In the genomic region with DNA sequence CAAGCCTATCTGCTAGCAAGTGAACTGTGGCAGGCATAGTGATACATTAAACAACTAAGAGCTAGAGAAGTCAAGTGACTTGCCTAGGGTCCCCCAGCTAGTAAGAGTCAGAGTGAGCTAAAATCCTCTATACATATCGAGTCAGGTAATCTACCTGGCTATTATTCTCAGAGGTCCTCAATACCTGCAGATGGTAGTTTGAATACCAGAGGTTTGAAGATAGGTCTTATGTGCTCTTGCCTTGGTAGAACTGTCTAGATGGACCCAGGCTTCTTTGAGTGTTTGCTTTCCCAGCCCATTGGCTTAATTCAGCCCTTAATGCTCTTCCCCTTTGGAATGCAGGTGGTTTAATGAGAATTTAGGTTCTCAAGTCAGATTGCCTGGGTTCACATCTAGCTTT, we compare ENCODE assay signal across 13 cellular contexts. TPM values are rescaled to one million over a fixed set of nuclear protein-coding genes. Genes with fewer than 3 reads are reported as not detected.
DNase-seq lines count a peak whose midpoint lies in the region; ATAC-seq and TF ChIP-seq lines count a peak whose summit lies in the region.
"Had no signal": no experiment of that assay in that cellular context is flagged by ENCODE, and none has a peak within 500 bp of the region (broad histone marks: within the 10 kb centered on the region; RNA-seq: fewer than 3 reads in every experiment).

No MANE protein-coding gene starts in this region.

- H4K20me1 ChIP-seq in SK-N-SH (ENCODE audit: insufficient read depth) = no peaks in the 10 kb centered on the region
- H4K20me1 ChIP-seq in OCI-LY3 (ENCODE audit: insufficient read depth, low read length) = no peaks in the 10 kb centered on the region

- H3F3A ChIP-seq in SK-N-SH (replicated peaks; ENCODE audit: insufficient read depth) = peaks cover 3% of the 10 kb centered on the region

- no peak overlapping the region for H3K23ac ChIP-seq in neuronal stem cell (ENCODE audit: low read depth, low read length, poor library complexity)

- CTCF ChIA-PET in SK-N-SH (lab: Yijun Ruan, JAX) = interaction anchor here (1.3 to 1.6 kb wide), 2 partner anchors 76 to 79 kb away, joined by 3 to 8 read pairs; no protein-coding TSS in a partner anchor

- H2AFZ ChIP-seq in SK-N-SH (ENCODE audit: low read depth) = no peak overlapping the region
- no peak overlapping the region for H2AFZ ChIP-seq in OCI-LY3 (ENCODE audit: low read depth, low read length)
- no peak overlapping the region for H2AFZ ChIP-seq in neuronal stem cell (ENCODE audit: low read length)

- H4K91ac ChIP-seq in neuronal stem cell (ENCODE audit: low read depth, low read length, poor library complexity) = no peak overlapping the region

- no peaks in the 10 kb centered on the region for H3K9me2 ChIP-seq in SK-N-SH

- TF ChIP-seq RAD21 in SK-N-SH (IDR thresholded peaks at IDR 0.05; ENCODE audit: low read length) = no peak

- peaks cover 6% of the 10 kb centered on the region for H3K36me3 Mint-ChIP-seq in effector memory CD8-positive, alpha-beta T cell (ENCODE audit: insufficient read depth)

- H3K4me1 ChIP-seq in SK-N-SH (ENCODE audit: control insufficient read depth in 1 of 2, insufficient read depth in 2 of 2, low read depth in 1 of 2, low read length in 1 of 2) (peaks cover 0 to 14% of the 10 kb centered on the region in 2 experiments; a peak in 2 of 4 replicates), OCI-LY3 (ENCODE audit: low read length) (peaks cover 15% of the 10 kb centered on the region), neuronal stem cell (ENCODE audit: control insufficient read depth in 2 of 2, insufficient read depth in 1 of 2, low read depth in 1 of 2, low read length in 2 of 2) (peaks cover 7 to 12% of the 10 kb centered on the region in 2 donors)

- H3K4me3 ChIP-seq in SK-N-SH (ENCODE audit: low read depth in 2 of 2, low read length in 1 of 2) (peak overlapping the region; percentile 82), OCI-LY3 (ENCODE audit: low read length) (peak overlapping the region; percentile 93), neuronal stem cell (ENCODE audit: low read length in 2 of 2) (peak overlapping the region in 1 of 2 donors; percentile 78)

- no peak overlapping the region for H3K14ac ChIP-seq in neuronal stem cell (ENCODE audit: low read length)

- H3K79me1 ChIP-seq in neuronal stem cell (ENCODE audit: low read depth, low read length) = peaks cover 2% of the 10 kb centered on the region

- H2AK5ac ChIP-seq in neuronal stem cell (ENCODE audit: low read depth, low read length) = peak overlapping the region; percentile 65

- no peak overlapping the region for H2BK15ac ChIP-seq in neuronal stem cell (ENCODE audit: low read length)

- 100% methylated on average over 1 of the region's 1 CpG for WGBS in SK-N-SH (ENCODE audit: low lambda C conversion rate)
- WGBS in neuronal stem cell (ENCODE audit: extremely low coverage in 2 of 2, insufficient read length in 2 of 2, insufficient replicate concordance in 1 of 2), 2 donors = no CpG with 5 or more reads among the region's 1 CpG

- H3K18ac ChIP-seq in neuronal stem cell (ENCODE audit: low read length) = no peak overlapping the region

- H2BK5ac ChIP-seq in neuronal stem cell (ENCODE audit: low read length) = no peak overlapping the region

- H3K27ac ChIP-seq in SK-N-SH (ENCODE audit: low read depth in 2 of 2, low read length in 1 of 2) (no peak overlapping the region; a peak in 1 of 4 replicates), OCI-LY3 (ENCODE audit: low read length) (no peak overlapping the region), neuronal stem cell (replicated peaks; ENCODE audit: low read length) (no peak overlapping the region)

- no peak overlapping the region for H2BK12ac ChIP-seq in neuronal stem cell (ENCODE audit: low read length)

- peak overlapping the region; percentile 94 for H3K4me2 ChIP-seq in SK-N-SH
- peak overlapping the region; percentile 86; the same call in 1 of the 2 replicates for H3K4me2 ChIP-seq in OCI-LY3 (ENCODE audit: low read length)
- peak overlapping the region; percentile 91 for H3K4me2 ChIP-seq in neuronal stem cell (ENCODE audit: insufficient read depth, low read length, poor library complexity, severe bottlenecking)

- H3K36me3 ChIP-seq in SK-N-SH (replicated peaks in 1 of 2; ENCODE audit: control insufficient read depth in 1 of 2, insufficient read depth in 2 of 2, low read length in 1 of 2) (peaks cover 26 to 30% of the 10 kb centered on the region in 2 experiments), OCI-LY3 (replicated peaks; ENCODE audit: low read depth, low read length) (peaks cover 21% of the 10 kb centered on the region), neuronal stem cell (replicated peaks in 1 of 2; ENCODE audit: control insufficient read depth in 2 of 2, insufficient read depth in 2 of 2, low read length in 2 of 2) (peaks cover 17 to 47% of the 10 kb centered on the region in 2 donors)

- H3K27me3 Mint-ChIP-seq in effector memory CD8-positive, alpha-beta T cell = no peaks in the 10 kb centered on the region

- peak overlapping the region; percentile 86 to 92 for H3K27ac Mint-ChIP-seq in effector memory CD8-positive, alpha-beta T cell

- H3K4me3 Mint-ChIP-seq in effector memory CD8-positive, alpha-beta T cell = peak overlapping the region; percentile 86 to 92

- ATAC-seq in SK-N-SH treated with all-trans-retinoic acid at 6 μM for 48 hours = no peak
- ATAC-seq in effector memory CD8-positive, alpha-beta T cell (replicated peaks) = no peak
- ATAC-seq in HG03439 (IDR thresholded peaks at IDR 0.05; ENCODE audit: unreplicated experiment) = no peak

- H3K9me3 ChIP-seq in SK-N-SH (no peaks in the 10 kb centered on the region), OCI-LY3 (ENCODE audit: insufficient read depth, low read length) (no peaks in the 10 kb centered on the region), neuronal stem cell (replicated peaks in 1 of 2; ENCODE audit: control insufficient read depth in 2 of 2, insufficient read depth in 1 of 2, low read depth in 1 of 2, low read length in 2 of 2) (no peaks in the 10 kb centered on the region)
- H3K9me3 ChIP-seq: thyroid gland had no signal

- H3K4me1 Mint-ChIP-seq in effector memory CD8-positive, alpha-beta T cell (ENCODE audit: low read depth in 2 of 2) = peaks cover 11 to 13% of the 10 kb centered on the region in 2 donors

- H4K8ac ChIP-seq in neuronal stem cell (ENCODE audit: low read depth, low read length) = no peak overlapping the region

- no peak overlapping the region for H3K4ac ChIP-seq in neuronal stem cell (ENCODE audit: low read length)

- H3K27me3 ChIP-seq in SK-N-SH (ENCODE audit: insufficient read depth) (no peaks in the 10 kb centered on the region), OCI-LY3 (ENCODE audit: low read depth, low read length) (no peaks in the 10 kb centered on the region), neuronal stem cell (ENCODE audit: control insufficient read depth in 3 of 3, insufficient read depth in 3 of 3, low read depth in 1 of 3, low read length in 3 of 3) (no peaks in the 10 kb centered on the region)
- H3K27me3 ChIP-seq: thyroid gland had no signal

- DNase-seq in SK-N-SH (no peak), neuronal stem cell (ENCODE audit: low spot score) (no peak), NCI-H1417 treated with DMSO at 0.1 percent for 48 hours (lab: John Stamatoyannopoulos, UW) (no peak)
- DNase-seq in effector memory CD8-positive, alpha-beta T cell = no peak
- DNase-seq in stimulated activated CD4-positive, alpha-beta T cell treated with anti-CD3 and anti-CD28 coated beads, Interleukin-4, amount 100 ng/mL, for 4 hours = no peak
- DNase-seq: IMR-90, T1000 had no signal

- TF ChIP-seq CTCF in SK-N-SH (IDR thresholded peaks at IDR 0.05) = no peak
- no peak for TF ChIP-seq CTCF in OCI-LY3 (IDR thresholded peaks at IDR 0.05; ENCODE audit: low read depth, low read length)

- POLR2A ChIA-PET in SK-N-SH (lab: Yijun Ruan, JAX) = interaction anchor here (0.8 to 2.0 kb wide), 4 partner anchors 10 to 199 kb away, joined by 3 to 14 read pairs (median 6); partner anchors contain the start of gene RBM39

- no peak for TF ChIP-seq EP300 in SK-N-SH (IDR thresholded peaks at IDR 0.05; ENCODE audit: borderline replicate concordance in 1 of 2, low read depth in 1 of 2, low read length in 1 of 2)

- no peaks in the 10 kb centered on the region for H3K9me3 Mint-ChIP-seq in effector memory CD8-positive, alpha-beta T cell

- H3K9ac ChIP-seq in SK-N-SH = 0 out of 2 replicates have a peak overlapping the region, but pooled peaks have one; percentile 76
- H3K9ac ChIP-seq in OCI-LY3 (ENCODE audit: low read length) = no peak overlapping the region
- H3K9ac ChIP-seq in neuronal stem cell (ENCODE audit: low read depth, low read length, poor library complexity) = peak overlapping the region; percentile 95

- H3K79me2 ChIP-seq in SK-N-SH (ENCODE audit: insufficient read depth) (peaks cover 20% of the 10 kb centered on the region), OCI-LY3 (ENCODE audit: low read length) (peaks cover 9% of the 10 kb centered on the region)

- H2BK120ac ChIP-seq in neuronal stem cell (ENCODE audit: low read depth, low read length) = no peak overlapping the region

TF ChIP-seq in SK-N-SH, 30 proteins besides CTCF, POLR2A, EP300 and RAD21 (continues in another document):
- TF ChIP-seq EZH2phosphoT487 (IDR thresholded peaks at IDR 0.05; ENCODE audit: borderline replicate concordance, low read depth) = no peak
- no peak for TF ChIP-seq MAX (IDR thresholded peaks at IDR 0.05; ENCODE audit: low read depth)
- no peak for TF ChIP-seq RFX5 (IDR thresholded peaks at IDR 0.05; ENCODE audit: low read length)
- TF ChIP-seq CHD2 (IDR thresholded peaks at IDR 0.05; ENCODE audit: low read length, partially characterized antibody) = no peak

TF ChIP-seq in SK-N-SH treated with all-trans-retinoic acid at 6 μM for 48 hours, 23 proteins besides CTCF, POLR2A, EP300 and RAD21 (continues in another document):
- TF ChIP-seq GLIS3 (CRISPR knock-in tag; IDR thresholded peaks at IDR 0.05) (no peak), ARNTL (CRISPR knock-in tag; IDR thresholded peaks at IDR 0.05; ENCODE audit: borderline replicate concordance, low read depth) (no peak), OSR1 (CRISPR knock-in tag; IDR thresholded peaks at IDR 0.05) (no peak), ZC3H10 (CRISPR knock-in tag; IDR thresholded peaks at IDR 0.05) (no peak), CSDC2 (CRISPR knock-in tag; IDR thresholded peaks at IDR 0.05) (no peak), ZNF70 (CRISPR knock-in tag; IDR thresholded peaks at IDR 0.05) (no peak), ZNF565 (CRISPR knock-in tag; conservative IDR thresholded peaks at IDR 0.05; ENCODE audit: low read depth) (no peak)

RNA-seq across cellular contexts. Expression of gene ERGIC3, which starts 1.1 kb away (rescaled TPM):
- 661 and 799 TPM in 2 replicates for polyA plus RNA-seq in SK-N-SH (2012; rRNA removed)
- polyA plus RNA-seq in SK-N-SH (2012; cell fraction: cytosol; rRNA removed) = 577 and 670 TPM in 2 replicates
- 588 and 622 TPM in 2 replicates for polyA plus RNA-seq in SK-N-SH (2012; cell fraction: nucleus; rRNA removed)
- polyA plus RNA-seq in neuronal stem cell (2013, experiment 1 of 2) = 177 TPM
- 162 TPM for polyA plus RNA-seq in neuronal stem cell (2013, experiment 2 of 2)

RNA-seq across cellular contexts. Expression of gene C20orf173, which starts 13.5 kb away (rescaled TPM):
- not detected in 2 replicates for polyA plus RNA-seq in SK-N-SH (2012; rRNA removed)
- polyA plus RNA-seq in SK-N-SH (2012; cell fraction: cytosol; rRNA removed) = not detected in 2 replicates
- polyA plus RNA-seq in SK-N-SH (2012; cell fraction: nucleus; rRNA removed) = not detected in 2 replicates
- not detected for polyA plus RNA-seq in neuronal stem cell (2013, experiment 1 of 2)
- not detected for polyA plus RNA-seq in neuronal stem cell (2013, experiment 2 of 2)
- polyA plus RNA-seq: esophagus, IMR-90, lung had no signal
